Comparison of ENCODE assay signal across 31 cellular contexts in the genomic region with DNA sequence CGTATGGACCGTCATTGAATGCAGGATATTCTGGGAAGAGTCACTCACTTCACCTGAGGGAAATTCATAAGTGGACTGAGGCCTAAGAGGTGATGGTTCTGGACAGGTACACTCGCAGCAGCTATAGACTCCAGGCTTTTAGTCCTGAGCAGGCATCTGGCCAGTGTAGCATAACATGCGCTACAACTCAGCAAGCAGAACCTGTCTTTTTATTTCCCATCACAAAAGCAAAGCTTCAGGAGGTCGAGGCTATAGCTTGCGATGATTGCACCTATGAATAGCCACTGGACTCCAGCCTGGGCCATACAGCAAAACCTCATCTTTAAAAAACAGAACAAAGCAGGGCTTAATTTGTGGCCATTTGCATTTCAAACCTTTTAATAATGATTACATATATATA.
"Had no signal": no experiment of that assay in that cellular context is flagged by ENCODE, and none has a peak within 500 bp of the region (broad histone marks: within the 10 kb centered on the region; RNA-seq: fewer than 3 reads in every experiment).

No MANE protein-coding gene starts in this region.

- H3K4me1 ChIP-seq: ascending aorta had no signal

- H3K4me1 Mint-ChIP-seq: activated CD4-positive, alpha-beta T cell treated with anti-CD3 and anti-CD28 coated beads, Interleukin-2, amount 10 ng/mL, durations not matched to agents 24 days and 14 days; activated naive CD4-positive, alpha-beta T cell treated with anti-CD3 and anti-CD28 coated beads, Interleukin-2, amount 50 U/mL, for 24 hours; activated naive CD8-positive, alpha-beta T cell treated with anti-CD3 and anti-CD28 coated beads, Interleukin-2, amount 10 ng/mL, durations not matched to agents 7 days and 5 days; central memory CD8-positive, alpha-beta T cell had no signal

- H3K9me3 Mint-ChIP-seq: activated CD4-positive, alpha-beta T cell treated with anti-CD3 and anti-CD28 coated beads, Interleukin-2, amount 10 ng/mL, durations not matched to agents 24 days and 14 days; activated CD8-positive, alpha-beta T cell treated with anti-CD3 and anti-CD28 coated beads for 36 hours; activated naive CD8-positive, alpha-beta T cell treated with anti-CD3 and anti-CD28 coated beads, Interleukin-2, amount 10 ng/mL, durations not matched to agents 7 days and 5 days; activated T-cell treated with anti-CD3 and anti-CD28 coated beads, Interleukin-2, amount 50 U/mL, for 72 hours; activated T-helper 2 cell treated with anti-CD3 and anti-CD28 coated beads, Interferon-gamma antibody, Interleukin-2, Interleukin-4, amounts not matched to agents 10 μg/mL and 5 μg/mL and 100 μg/mL, durations not matched to agents 14 hours and 24 hours and 36 hours; central memory CD8-positive, alpha-beta T cell had no signal

- H3K36me3 Mint-ChIP-seq: activated naive CD4-positive, alpha-beta T cell treated with anti-CD3 and anti-CD28 coated beads, Interleukin-2, amount 50 U/mL, for 24 hours; activated naive CD8-positive, alpha-beta T cell treated with anti-CD3 and anti-CD28 coated beads, Interleukin-2, amount 10 ng/mL, durations not matched to agents 7 days and 5 days had no signal

- DNase-seq: activated CD4-positive, alpha-beta T cell treated with anti-CD3 and anti-CD28 coated beads, Interleukin-2, amount 10 ng/mL, durations not matched to agents 24 days and 14 days; activated CD4-positive, alpha-beta T cell treated with anti-CD3 and anti-CD28 coated beads, Interleukin-2, amount 50 U/mL, for 4 hours; activated CD8-positive, alpha-beta T cell treated with anti-CD3 and anti-CD28 coated beads for 36 hours; activated gamma-delta T cell; activated naive CD4-positive, alpha-beta T cell treated with Interleukin-2 at 50 U/mL for 16 hours; activated naive CD8-positive, alpha-beta T cell treated with anti-CD3 and anti-CD28 coated beads, Interleukin-2, amount 10 ng/mL, durations not matched to agents 7 days and 5 days; activated T-cell treated with anti-CD3 and anti-CD28 coated beads, Interleukin-2, amount 50 U/mL, for 1 hour; activated T-cell treated with anti-CD3 and anti-CD28 coated beads, Interleukin-2, amount 50 U/mL, for 72 hours; amygdala; MM.1S; NCI-H1092 treated with DMSO at 0.1 percent for 48 hours; NCI-H1417; NCI-H1694; NCI-H1930; NCI-H2081 treated with DMSO at 0.1 percent for 48 hours; NCI-H226; NCI-H446 treated with DMSO at 0.1 percent for 48 hours; NCI-H524; OCI-M1; Right ventricle myocardium superior; SW 1271; T-helper 1 cell; T-helper 2 cell; T-helper 9 cell; WERI-Rb-1 had no signal

- H3K9ac ChIP-seq: KMS-11 had no signal

- H3K4me2 ChIP-seq: KMS-11 had no signal

- H3K27me3 Mint-ChIP-seq: activated CD4-positive, alpha-beta T cell treated with anti-CD3 and anti-CD28 coated beads, Interleukin-2, amount 10 ng/mL, durations not matched to agents 24 days and 14 days; activated CD8-positive, alpha-beta T cell treated with anti-CD3 and anti-CD28 coated beads for 36 hours; activated naive CD4-positive, alpha-beta T cell treated with anti-CD3 and anti-CD28 coated beads, Interleukin-2, amount 50 U/mL, for 24 hours; central memory CD8-positive, alpha-beta T cell had no signal

- H3K27ac ChIP-seq: ascending aorta, cardiac muscle cell, KMS-11, WERI-Rb-1 had no signal

- H3K4me3 Mint-ChIP-seq: activated CD4-positive, alpha-beta T cell treated with anti-CD3 and anti-CD28 coated beads, Interleukin-2, amount 10 ng/mL, durations not matched to agents 24 days and 14 days; activated CD8-positive, alpha-beta T cell treated with anti-CD3 and anti-CD28 coated beads for 36 hours; activated naive CD4-positive, alpha-beta T cell treated with anti-CD3 and anti-CD28 coated beads, Interleukin-2, amount 50 U/mL, for 24 hours; activated naive CD8-positive, alpha-beta T cell treated with anti-CD3 and anti-CD28 coated beads, Interleukin-2, amount 10 ng/mL, durations not matched to agents 7 days and 5 days; activated T-cell treated with anti-CD3 and anti-CD28 coated beads, Interleukin-2, amount 50 U/mL, for 72 hours; central memory CD8-positive, alpha-beta T cell had no signal

- H3K4me3 ChIP-seq: ascending aorta, cardiac muscle cell had no signal

- H3K36me3 ChIP-seq: ascending aorta, cardiac muscle cell, WERI-Rb-1 had no signal

- H3K27ac Mint-ChIP-seq: activated CD4-positive, alpha-beta T cell treated with anti-CD3 and anti-CD28 coated beads, Interleukin-2, amount 10 ng/mL, durations not matched to agents 24 days and 14 days; activated CD8-positive, alpha-beta T cell treated with anti-CD3 and anti-CD28 coated beads for 36 hours; activated naive CD4-positive, alpha-beta T cell treated with anti-CD3 and anti-CD28 coated beads, Interleukin-2, amount 50 U/mL, for 24 hours; activated naive CD8-positive, alpha-beta T cell treated with anti-CD3 and anti-CD28 coated beads, Interleukin-2, amount 10 ng/mL, durations not matched to agents 7 days and 5 days; activated T-cell treated with anti-CD3 and anti-CD28 coated beads, Interleukin-2, amount 50 U/mL, for 72 hours; activated T-helper 2 cell treated with anti-CD3 and anti-CD28 coated beads, Interferon-gamma antibody, Interleukin-2, Interleukin-4, amounts not matched to agents 10 μg/mL and 5 μg/mL and 100 μg/mL, durations not matched to agents 14 hours and 24 hours and 36 hours had no signal

- ATAC-seq: activated CD8-positive, alpha-beta T cell treated with anti-CD3 and anti-CD28 coated beads for 36 hours; activated T-cell treated with anti-CD3 and anti-CD28 coated beads, Interleukin-2, amount 50 U/mL, for 72 hours had no signal

- H3K9me3 ChIP-seq: ascending aorta had no signal

- H3K27me3 ChIP-seq: ascending aorta, cardiac muscle cell had no signal
